ENCODE assay signal across 8 cellular contexts in genomic region chr1:35857830-35858229, GRCh38. TPM values are rescaled to one million over a fixed set of nuclear protein-coding genes. Genes with fewer than 3 reads are reported as not detected.
DNase-seq lines count a peak whose midpoint lies in the region; TF ChIP-seq lines count a peak whose summit lies in the region.

No MANE protein-coding gene starts in this region.

- H3K9me2 ChIP-seq in SU-DHL-6 (replicated peaks; ENCODE audit: insufficient read depth, low read length) = no peaks in the 10 kb centered on the region

- H3K36me3 ChIP-seq in BJ (ENCODE audit: control insufficient read depth, insufficient read depth, low read length) = peaks cover 1% of the 10 kb centered on the region; the same call in 1 of the 2 replicates
- H3K36me3 ChIP-seq in HEK293 (ENCODE audit: control insufficient read depth in 2 of 2, insufficient read depth in 1 of 2, low read length in 2 of 2) = peaks cover 5 to 26% of the 10 kb centered on the region in 2 experiments; a peak in 2 of 3 replicates
- no peaks in the 10 kb centered on the region for H3K36me3 ChIP-seq in SU-DHL-6 (ENCODE audit: low read length)

- CTCF ChIA-PET in BJ (lab: Yijun Ruan, JAX) (interaction anchor here (0.7 to 1.7 kb wide), 3 partner anchors 13 to 87 kb away, joined by 3 to 5 read pairs (median 3); partner anchors contain the start of gene AGO1), HEK293 (lab: Yijun Ruan, JAX) (interaction anchor here (1.0 to 1.5 kb wide), 4 partner anchors 13 to 275 kb away, joined by 4 to 5 read pairs (median 4); no protein-coding TSS in a partner anchor)

- peak; percentile 18; the same call in 1 of the 2 replicates for TF ChIP-seq CTCF in BJ (IDR thresholded peaks at IDR 0.05; ENCODE audit: insufficient read depth, low read depth, low read length)
- TF ChIP-seq CTCF in HEK293 (tag by site-specific recombination; IDR thresholded peaks at IDR 0.05) = no peak
- TF ChIP-seq CTCF in SU-DHL-6 (IDR thresholded peaks at IDR 0.05; ENCODE audit: insufficient read depth, low read length, poor library complexity, severe bottlenecking) = peak; percentile 16

- no peak overlapping the region for H3K27ac ChIP-seq in HEK293 (ENCODE audit: extremely low read depth, low read depth, low read length)
- no peak overlapping the region for H3K27ac ChIP-seq in SU-DHL-6 (ENCODE audit: low read depth, low read length)

- no peak for DNase-seq in BJ (ENCODE audit: low read depth)
- DNase-seq in iris pigment epithelial cell (ENCODE audit: low read depth) = peak; percentile 55
- no peak for DNase-seq in HuH-7.5 (ENCODE audit: low spot score)
- DNase-seq in NCI-H1092 treated with DMSO at 0.1 percent for 48 hours (lab: John Stamatoyannopoulos, UW) = no peak
- DNase-seq in anterior cingulate cortex (lab: John Stamatoyannopoulos, UW) = no peak
- DNase-seq in LoVo (ENCODE audit: low spot score) = no peak

- no peak overlapping the region for H3K4me2 ChIP-seq in SU-DHL-6 (ENCODE audit: low read depth, low read length, poor library complexity, severe bottlenecking)

- no peak overlapping the region for H3K4me3 ChIP-seq in BJ (ENCODE audit: low read depth, low read length)
- no peak overlapping the region for H3K4me3 ChIP-seq in HEK293 (ENCODE audit: low read depth, low read length)
- H3K4me3 ChIP-seq in SU-DHL-6 (ENCODE audit: insufficient read depth, low read length, poor library complexity, severe bottlenecking) = no peak overlapping the region

- POLR2A ChIA-PET in BJ (lab: Charles Lee) = no interaction called here
- POLR2A ChIA-PET in HEK293 (lab: Yijun Ruan, JAX) = no interaction called here

- no peaks in the 10 kb centered on the region for H3K4me1 ChIP-seq in HEK293 (ENCODE audit: control insufficient read depth, insufficient read depth, low read length)

- no peak overlapping the region for H2AFZ ChIP-seq in SU-DHL-6 (ENCODE audit: low read depth, low read length, severe bottlenecking)

- H3K27me3 ChIP-seq in BJ (ENCODE audit: control insufficient read depth, insufficient read depth, low read length) (no peaks in the 10 kb centered on the region), SU-DHL-6 (ENCODE audit: low read length) (no peaks in the 10 kb centered on the region)

- H3K79me2 ChIP-seq in SU-DHL-6 (ENCODE audit: insufficient read depth, low read length) = no peaks in the 10 kb centered on the region

- no peaks in the 10 kb centered on the region for H3K9me3 ChIP-seq in HEK293 (ENCODE audit: control insufficient read depth, insufficient read depth, low read depth, low read length)
- no peaks in the 10 kb centered on the region for H3K9me3 ChIP-seq in SU-DHL-6 (ENCODE audit: insufficient read depth, low read length)

- H3K9ac ChIP-seq in SU-DHL-6 (ENCODE audit: low read length) = no peak overlapping the region

- no peaks in the 10 kb centered on the region for H3F3A ChIP-seq in SU-DHL-6 (ENCODE audit: insufficient read depth)

- H4K20me1 ChIP-seq in SU-DHL-6 (ENCODE audit: low read depth, low read length) = no peaks in the 10 kb centered on the region

TF ChIP-seq in HEK293, 187 proteins besides CTCF, POLR2A, EP300 and RAD21:
- TF ChIP-seq ZNF654 (tag by site-specific recombination; IDR thresholded peaks at IDR 0.05; ENCODE audit: low read depth) = 0 out of 2 replicates have a peak, but pooled peaks have one; percentile 4
- no peak for TF ChIP-seq ZSCAN4 (tag by site-specific recombination; IDR thresholded peaks at IDR 0.05)
- no peak for TF ChIP-seq ZNF335 (tag by site-specific recombination; conservative IDR thresholded peaks at IDR 0.05)
- TF ChIP-seq ZNF16 (tag by site-specific recombination; IDR thresholded peaks at IDR 0.05; ENCODE audit: low read depth) = no peak
- no peak for TF ChIP-seq YY1 (tag by site-specific recombination; IDR thresholded peaks at IDR 0.05)

RNA-seq across cellular contexts. Expression of gene AGO1, which starts 25.2 kb away (rescaled TPM):
- 10.7 and 13.1 TPM in 2 replicates for polyA plus RNA-seq in BJ (2011; rRNA removed)
- polyA minus RNA-seq in BJ (2011; rRNA and poly(A)+ RNA removed) = 36.1 and 36.7 TPM in 2 replicates

RNA-seq across cellular contexts. Expression of gene AGO4, which starts 50.0 kb away (rescaled TPM):
- polyA plus RNA-seq in BJ (2011; rRNA removed) = 8.9 and 9.5 TPM in 2 replicates
- polyA minus RNA-seq in BJ (2011; rRNA and poly(A)+ RNA removed) = 24.6 and 33.6 TPM in 2 replicates
